ENCODE assay signal across 8 cellular contexts in genomic region chr17:50373705-50374104, GRCh38. TPM values are rescaled to one million over a fixed set of nuclear protein-coding genes. Genes with fewer than 3 reads are reported as not detected.
A peak's percentile ranks its signal among the peaks of the same experiment; 100 is the strongest.
DNase-seq lines count a peak whose midpoint lies in the region; ATAC-seq and TF ChIP-seq lines count a peak whose summit lies in the region.

No MANE protein-coding gene starts in this region.

- H3K4me3 Mint-ChIP-seq in T-helper 2 cell treated with Interferon-gamma antibody and Interleukin-4, amounts not matched to agents 5 μg/mL and 100 μg/mL, for 36 hours, result peak overlapping the region; percentile 95
- peak overlapping the region; percentile 93 for H3K4me3 Mint-ChIP-seq in endodermal cell

- WGBS in endodermal cell (ENCODE audit: insufficient coverage in 1 of 2, insufficient read length in 1 of 2), 2 experiments, result 74% methylated on average over 2 of the region's 2 CpGs; no CpG with 5 or more reads in 1 of the 2 experiments

- H3K4me1 ChIP-seq in PC-3 (ENCODE audit: insufficient read depth, low read length) (peaks cover 14% of the 10 kb centered on the region), endodermal cell (ENCODE audit: control insufficient read depth, insufficient read depth, low read length) (peaks cover 5% of the 10 kb centered on the region), osteoblast (ENCODE audit: insufficient read depth, low read length) (peaks cover 26% of the 10 kb centered on the region)

- H3K36me3 ChIP-seq in PC-3 (ENCODE audit: low read depth, low read length) (peaks cover 27% of the 10 kb centered on the region), endodermal cell (ENCODE audit: control insufficient read depth, insufficient read depth, low read length) (peaks cover 41% of the 10 kb centered on the region), osteoblast (ENCODE audit: insufficient read depth, low read length) (peaks cover 27% of the 10 kb centered on the region)

- no peaks in the 10 kb centered on the region for H3K27me3 ChIP-seq in PC-3 (ENCODE audit: low read length)
- H3K27me3 ChIP-seq in endodermal cell (ENCODE audit: control insufficient read depth, insufficient read depth, low read length, poor library complexity, severe bottlenecking), result no peaks in the 10 kb centered on the region
- H3K27me3 ChIP-seq in osteoblast (ENCODE audit: insufficient read depth, low read length), result no peaks in the 10 kb centered on the region

- H3K4me3 ChIP-seq in PC-3 (ENCODE audit: low read length), result peak overlapping the region; percentile 88
- H3K4me3 ChIP-seq in endodermal cell (ENCODE audit: low read length), result peak overlapping the region; percentile 96
- peak overlapping the region; percentile 96 for H3K4me3 ChIP-seq in osteoblast (ENCODE audit: insufficient read depth, low read length)

- peak overlapping the region; percentile 93 for H3K9ac ChIP-seq in PC-3 (ENCODE audit: low read length)
- H3K9ac ChIP-seq in endodermal cell (ENCODE audit: extremely low read depth, low read length, poor library complexity, severe bottlenecking), result peak overlapping the region; percentile 78

- peak overlapping the region; percentile 99 for H3K27ac Mint-ChIP-seq in T-helper 2 cell treated with Interferon-gamma antibody and Interleukin-4, amounts not matched to agents 5 μg/mL and 100 μg/mL, for 36 hours
- no peak overlapping the region for H3K27ac Mint-ChIP-seq in endodermal cell

- no peak for ATAC-seq in PC-3
- no peak for ATAC-seq in HG03095 (IDR thresholded peaks at IDR 0.05; ENCODE audit: unreplicated experiment)

- BruUV-seq in PC-3 (replicated peaks; lab: Mats Ljungman, UMichigan), result no TSS peak

- H3K4me2 ChIP-seq in PC-3 (ENCODE audit: low read length), result peak overlapping the region; percentile 90
- H3K4me2 ChIP-seq in osteoblast (ENCODE audit: insufficient read depth, low read length), result peak overlapping the region; percentile 100

- POLR2A ChIA-PET in PC-3 (lab: Charles Lee; ENCODE audit: unreplicated experiment), result interaction anchor here (0.6 kb wide), 1 partner anchor 741 kb away, joined by 12 read pairs; no protein-coding TSS in a partner anchor

- H3K79me2 ChIP-seq in PC-3 (ENCODE audit: low read length), result peaks cover 40% of the 10 kb centered on the region
- H3K79me2 ChIP-seq in osteoblast (ENCODE audit: insufficient read depth, low read length), result peaks cover 39% of the 10 kb centered on the region

- no peaks in the 10 kb centered on the region for H3K9me2 ChIP-seq in PC-3 (replicated peaks; ENCODE audit: low read length)

- H2AFZ ChIP-seq in PC-3 (ENCODE audit: low read length), result peak overlapping the region; percentile 92
- peak overlapping the region; percentile 99 for H2AFZ ChIP-seq in osteoblast (ENCODE audit: low read length)

- no peaks in the 10 kb centered on the region for H3K27me3 Mint-ChIP-seq in T-helper 2 cell treated with Interferon-gamma antibody and Interleukin-4, amounts not matched to agents 5 μg/mL and 100 μg/mL, for 36 hours (ENCODE audit: low read depth)
- no peaks in the 10 kb centered on the region for H3K27me3 Mint-ChIP-seq in endodermal cell (ENCODE audit: insufficient read depth)

- H3K9me3 Mint-ChIP-seq in T-helper 2 cell treated with Interferon-gamma antibody and Interleukin-4, amounts not matched to agents 5 μg/mL and 100 μg/mL, for 36 hours, result no peaks in the 10 kb centered on the region
- H3K9me3 Mint-ChIP-seq in endodermal cell, result no peaks in the 10 kb centered on the region

- H3K4me1 Mint-ChIP-seq in T-helper 2 cell treated with Interferon-gamma antibody and Interleukin-4, amounts not matched to agents 5 μg/mL and 100 μg/mL, for 36 hours (ENCODE audit: low read depth), result peaks cover 23% of the 10 kb centered on the region
- peaks cover 6% of the 10 kb centered on the region for H3K4me1 Mint-ChIP-seq in endodermal cell

- H3K9me3 ChIP-seq in PC-3 (ENCODE audit: low read length), result no peaks in the 10 kb centered on the region
- no peaks in the 10 kb centered on the region for H3K9me3 ChIP-seq in endodermal cell (ENCODE audit: control insufficient read depth, low read length)
- H3K9me3 ChIP-seq in osteoblast (ENCODE audit: low read depth, low read length), result no peaks in the 10 kb centered on the region

- peaks cover 5% of the 10 kb centered on the region for H3F3A ChIP-seq in PC-3 (ENCODE audit: low read length, unreplicated experiment)

- H3K27ac ChIP-seq in PC-3 (ENCODE audit: low read length), result peak overlapping the region; percentile 89
- no peak overlapping the region for H3K27ac ChIP-seq in endodermal cell (ENCODE audit: low read depth, low read length)
- peak overlapping the region; percentile 97 for H3K27ac ChIP-seq in osteoblast (ENCODE audit: low read depth, low read length)

- H4K20me1 ChIP-seq in PC-3 (ENCODE audit: low read length) (no peaks in the 10 kb centered on the region), osteoblast (ENCODE audit: insufficient read depth, low read length) (peaks cover 16% of the 10 kb centered on the region)

- no peak for DNase-seq in T-helper 2 cell treated with Interferon-gamma antibody and Interleukin-4, amounts not matched to agents 5 μg/mL and 100 μg/mL, for 36 hours (ENCODE audit: low spot score)
- no peak for DNase-seq in T-helper 2 cell
- no peak for DNase-seq in PC-3
- DNase-seq in endodermal cell, result no peak
- no peak for DNase-seq in osteoblast (ENCODE audit: insufficient read length, low spot score, missing footprints)
- DNase-seq in NCI-H2227 treated with DMSO at 0.1 percent for 48 hours (lab: John Stamatoyannopoulos, UW), result no peak
- DNase-seq in AML-193 (lab: John Stamatoyannopoulos, UW), result no peak

- TF ChIP-seq CTCF in PC-3 (conservative IDR thresholded peaks at IDR 0.05; ENCODE audit: low read depth, low read length) (no peak), endodermal cell (conservative IDR thresholded peaks at IDR 0.05) (no peak), osteoblast (IDR thresholded peaks at IDR 0.05; ENCODE audit: extremely low read depth, low read depth, low read length) (no peak)

- intact Hi-C loops in PC-3 (cut with micrococcal nuclease), result loop anchor here (2.0 kb wide), 1 partner anchor 17 kb away; no protein-coding TSS in a partner anchor

- peaks cover 37% of the 10 kb centered on the region for H3K36me3 Mint-ChIP-seq in T-helper 2 cell treated with Interferon-gamma antibody and Interleukin-4, amounts not matched to agents 5 μg/mL and 100 μg/mL, for 36 hours (ENCODE audit: low read depth)
- peaks cover 38% of the 10 kb centered on the region for H3K36me3 Mint-ChIP-seq in endodermal cell (ENCODE audit: low read depth)

- CTCF ChIA-PET in PC-3 (lab: Charles Lee), result interaction anchor here (0.6 kb wide), 1 partner anchor 503 kb away, joined by 3 read pairs; no protein-coding TSS in a partner anchor

RNA-seq across cellular contexts. Expression of gene EME1, which starts 0.7 kb away (rescaled TPM):
- total RNA-seq in PC-3 (2014; rRNA removed), result 20.0 and 28.0 TPM in 2 replicates
- 10 to 100 TPM; 14.1 to 26.8 TPM for total RNA-seq in endodermal cell
- polyA plus RNA-seq in endodermal cell (2013, experiment 1 of 2), result 26.3 TPM
- 24.8 TPM for polyA plus RNA-seq in endodermal cell (2013, experiment 2 of 2)
- 0.59 and 0.72 TPM in 2 replicates for total RNA-seq in osteoblast

RNA-seq across cellular contexts. Expression of gene MRPL27, which starts 0.7 kb away (rescaled TPM):
- total RNA-seq in PC-3 (2014; rRNA removed) (168 and 173 TPM in 2 replicates), endodermal cell (10 to 100 TPM; 70.9 to 76.7 TPM), osteoblast (54.2 and 55.7 TPM in 2 replicates)
- polyA plus RNA-seq in endodermal cell (2013, experiment 1 of 2), result 69.7 TPM
- 62.0 TPM for polyA plus RNA-seq in endodermal cell (2013, experiment 2 of 2)

RNA-seq across cellular contexts. Expression of gene LRRC59, which starts 23.6 kb away (rescaled TPM):
- total RNA-seq in PC-3 (2014; rRNA removed), result 324 and 427 TPM in 2 replicates
- 10 to 100 TPM; 87.9 to 98.2 TPM for total RNA-seq in endodermal cell
- polyA plus RNA-seq in endodermal cell (2013, experiment 1 of 2), result 79.9 TPM
- 86.0 TPM for polyA plus RNA-seq in endodermal cell (2013, experiment 2 of 2)
- 121 and 125 TPM in 2 replicates for total RNA-seq in osteoblast

RNA-seq across cellular contexts. Expression of gene XYLT2, which starts 27.8 kb away (rescaled TPM):
- total RNA-seq in PC-3 (2014; rRNA removed), result 53.5 and 54.3 TPM in 2 replicates
- total RNA-seq in endodermal cell, result 10 to 100 TPM; 54.1 to 65.9 TPM
- 20.9 TPM for polyA plus RNA-seq in endodermal cell (2013, experiment 1 of 2)
- 22.1 TPM for polyA plus RNA-seq in endodermal cell (2013, experiment 2 of 2)
- total RNA-seq in osteoblast, result 40.5 and 46.6 TPM in 2 replicates

RNA-seq across cellular contexts. Expression of gene ACSF2, which starts 52.3 kb away (rescaled TPM):
- total RNA-seq in PC-3 (2014; rRNA removed) (69.3 and 72.7 TPM in 2 replicates), endodermal cell (10 to 100 TPM; 61.7 to 76.5 TPM), osteoblast (60.1 and 63.0 TPM in 2 replicates)
- polyA plus RNA-seq in endodermal cell (2013, experiment 1 of 2), result 35.1 TPM
- 33.2 TPM for polyA plus RNA-seq in endodermal cell (2013, experiment 2 of 2)
